9 cellular contexts compared by ENCODE assay signal in genomic region chr1:41626616-41627375, GRCh38.
DNase-seq lines count a peak whose midpoint lies in the region; ATAC-seq lines count a peak whose summit lies in the region.
"Had no signal": no experiment of that assay in that cellular context is flagged by ENCODE, and none has a peak within 500 bp of the region (broad histone marks: within the 10 kb centered on the region; RNA-seq: fewer than 3 reads in every experiment).

No MANE protein-coding gene starts in this region.

- H3K4me3 ChIP-seq in MG63 = no peak overlapping the region
- H3K4me3 ChIP-seq: upper lobe of left lung had no signal

- H3K4me1 Mint-ChIP-seq in activated naive CD8-positive, alpha-beta T cell treated with anti-CD3 and anti-CD28 coated beads, Interleukin-2, amount 50 U/mL, for 24 hours = peaks cover 88% of the 10 kb centered on the region

- H3K4me3 Mint-ChIP-seq in activated naive CD8-positive, alpha-beta T cell treated with anti-CD3 and anti-CD28 coated beads, Interleukin-2, amount 50 U/mL, for 24 hours = no peak overlapping the region

- H3K9me3 ChIP-seq in MG63 = no peaks in the 10 kb centered on the region
- H3K9me3 ChIP-seq: upper lobe of left lung had no signal

- no peaks in the 10 kb centered on the region for H3K36me3 ChIP-seq in MG63
- H3K36me3 ChIP-seq: upper lobe of left lung had no signal

- H3K36me3 Mint-ChIP-seq in activated naive CD8-positive, alpha-beta T cell treated with anti-CD3 and anti-CD28 coated beads, Interleukin-2, amount 50 U/mL, for 24 hours (ENCODE audit: low read depth) = peaks cover 70% of the 10 kb centered on the region

- H3K27me3 ChIP-seq in MG63 = no peaks in the 10 kb centered on the region
- H3K27me3 ChIP-seq: upper lobe of left lung had no signal

- ATAC-seq in activated naive CD8-positive, alpha-beta T cell treated with anti-CD3 and anti-CD28 coated beads, Interleukin-2, amount 50 U/mL, for 24 hours = peak; percentile 94
- ATAC-seq in GM19023 (IDR thresholded peaks at IDR 0.05; ENCODE audit: unreplicated experiment) = no peak

- peak overlapping the region; percentile 74 for H3K27ac Mint-ChIP-seq in activated naive CD8-positive, alpha-beta T cell treated with anti-CD3 and anti-CD28 coated beads, Interleukin-2, amount 50 U/mL, for 24 hours

- DNase-seq in CD1c-positive myeloid dendritic cell (ENCODE audit: extremely low spot score) = peak; percentile 42
- DNase-seq in MG63 = peak; percentile 73
- peak; percentile 70 for DNase-seq in activated naive CD8-positive, alpha-beta T cell treated with anti-CD3 and anti-CD28 coated beads, Interleukin-2, amount 50 U/mL, for 24 hours
- DNase-seq in renal cortical epithelial cell (ENCODE audit: low read depth) = peak; percentile 64
- DNase-seq in NCI-H2081 treated with DMSO at 0.1 percent for 48 hours (lab: John Stamatoyannopoulos, UW) = no peak
- no peak for DNase-seq in DMS114 treated with DMSO at 0.1 percent for 48 hours (lab: John Stamatoyannopoulos, UW; ENCODE audit: unreplicated experiment)
- DNase-seq in NCI-H345 treated with DMSO at 0.1 percent for 48 hours (lab: John Stamatoyannopoulos, UW; ENCODE audit: unreplicated experiment) = no peak

- no peaks in the 10 kb centered on the region for H3K9me3 Mint-ChIP-seq in activated naive CD8-positive, alpha-beta T cell treated with anti-CD3 and anti-CD28 coated beads, Interleukin-2, amount 50 U/mL, for 24 hours

- H3K27me3 Mint-ChIP-seq in activated naive CD8-positive, alpha-beta T cell treated with anti-CD3 and anti-CD28 coated beads, Interleukin-2, amount 50 U/mL, for 24 hours = no peaks in the 10 kb centered on the region

Comparison
In these comparisons a context has a peak if more than half of its experiments do, and no peak if none do; other contexts are left out.
1. DNase-seq: peak in CD1c-positive myeloid dendritic cell (single experiment), MG63 (single experiment), activated naive CD8-positive, alpha-beta T cell treated with anti-CD3 and anti-CD28 coated beads, Interleukin-2, amount 50 U/mL, for 24 hours (single experiment) and renal cortical epithelial cell (single experiment); none in NCI-H2081 treated with DMSO at 0.1 percent for 48 hours (single experiment), DMS114 treated with DMSO at 0.1 percent for 48 hours (single experiment) and NCI-H345 treated with DMSO at 0.1 percent for 48 hours (single experiment).